17 cellular contexts compared by ENCODE assay signal in the genomic region with DNA sequence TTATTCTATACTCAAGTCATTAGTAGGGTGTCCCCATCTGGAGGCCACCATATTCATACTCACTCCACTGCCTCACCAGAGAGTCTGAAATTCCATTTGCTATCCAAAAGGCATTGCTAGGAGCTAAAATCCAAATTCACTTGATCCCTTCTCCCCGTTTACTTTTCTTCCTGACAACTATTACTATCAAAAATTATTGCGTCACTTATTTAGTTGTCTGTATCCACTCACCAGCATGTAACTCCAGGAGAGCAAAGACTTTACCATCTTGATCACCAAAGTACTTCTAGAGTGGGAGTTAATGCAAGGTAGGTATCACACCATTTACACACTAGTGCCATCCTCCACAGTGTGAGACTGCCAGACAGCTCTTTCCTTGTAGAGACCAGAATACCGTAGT.
A peak's percentile ranks its signal among the peaks of the same experiment; 100 is the strongest.
DNase-seq lines count a peak whose midpoint lies in the region; ATAC-seq and TF ChIP-seq lines count a peak whose summit lies in the region.
"Had no signal": no experiment of that assay in that cellular context is flagged by ENCODE, and none has a peak within 500 bp of the region (broad histone marks: within the 10 kb centered on the region; RNA-seq: fewer than 3 reads in every experiment).

No MANE protein-coding gene starts in this region.

- intact Hi-C loops in IMR-90 (cut with micrococcal nuclease), result no loop called here

- no peak overlapping the region for H3K23ac ChIP-seq in IMR-90 (ENCODE audit: low read depth, low read length)
- H3K23ac ChIP-seq in trophoblast cell (ENCODE audit: low read length), result peak overlapping the region; percentile 92

- H3K27me3 ChIP-seq in IMR-90 (ENCODE audit: control insufficient read depth, insufficient read depth, low read length) (no peaks in the 10 kb centered on the region; the same call in 1 of the 2 replicates), trophoblast cell (ENCODE audit: insufficient read depth, low read length) (no peaks in the 10 kb centered on the region)
- H3K27me3 ChIP-seq: BLaER1 treated with 17β-estradiol and CSF1 and Interleukin-3, amounts not matched to agents 10 nM and 100 nM had no signal

- H3K79me1 ChIP-seq in IMR-90 (ENCODE audit: low read depth in 1 of 2, low read length in 2 of 2) (no peaks in the 10 kb centered on the region), trophoblast cell (ENCODE audit: low read length) (no peaks in the 10 kb centered on the region)

- H3K14ac ChIP-seq in IMR-90 (replicated peaks; ENCODE audit: low read depth, low read length) (no peak overlapping the region), trophoblast cell (ENCODE audit: low read length) (no peak overlapping the region)

- H3K36me3 Mint-ChIP-seq in stimulated activated memory B cell treated with anti-CD40 and anti-IgM and Interleukin-4, amounts not matched to agents 10 μg/mL and 1 μg/mL and 100 μg/mL, for 72 hours, result no peaks in the 10 kb centered on the region
- H3K36me3 Mint-ChIP-seq: CD8-positive, alpha-beta T cell had no signal

- BruUV-seq in IMR-90 (replicated peaks; lab: Mats Ljungman, UMichigan), result no TSS peak

- in situ Hi-C loops in IMR-90 (cut with MboI; ENCODE audit: low sequenced_read_pairs), result no loop called here

- no peak overlapping the region for H2BK5ac ChIP-seq in IMR-90 (ENCODE audit: low read depth, low read length, poor library complexity, severe bottlenecking)
- no peak overlapping the region for H2BK5ac ChIP-seq in trophoblast cell (ENCODE audit: low read depth, low read length, poor library complexity)

- H3K4me1 ChIP-seq in IMR-90 (ENCODE audit: control insufficient read depth, insufficient read depth, low read length), result no peaks in the 10 kb centered on the region
- no peaks in the 10 kb centered on the region for H3K4me1 ChIP-seq in trophoblast cell (ENCODE audit: control insufficient read depth in 1 of 2, insufficient read depth in 2 of 2, low read length in 2 of 2)
- H3K4me1 ChIP-seq: BLaER1 treated with 17β-estradiol and CSF1 and Interleukin-3, amounts not matched to agents 10 nM and 100 nM; Caco-2 had no signal

- H2AFZ ChIP-seq in IMR-90 (replicated peaks; ENCODE audit: low read length, poor library complexity) (no peak overlapping the region), trophoblast cell (ENCODE audit: insufficient read depth, low read length, poor library complexity) (no peak overlapping the region)

- no peak overlapping the region for H2BK12ac ChIP-seq in trophoblast cell (ENCODE audit: low read length)

- H3K4me1 Mint-ChIP-seq in stimulated activated memory B cell treated with anti-CD40 and anti-IgM and Interleukin-4, amounts not matched to agents 10 μg/mL and 1 μg/mL and 100 μg/mL, for 72 hours, result no peaks in the 10 kb centered on the region
- H3K4me1 Mint-ChIP-seq: B cell had no signal

- TF ChIP-seq POLR2A in IMR-90 (IDR thresholded peaks at IDR 0.05; ENCODE audit: low read depth, low read length), result no peak

- H3K9me3 ChIP-seq in IMR-90 (ENCODE audit: control insufficient read depth, insufficient read depth, low read length), result no peaks in the 10 kb centered on the region
- peaks cover 4% of the 10 kb centered on the region for H3K9me3 ChIP-seq in trophoblast cell (ENCODE audit: insufficient read depth, low read depth, low read length)
- H3K9me3 ChIP-seq: Caco-2 had no signal

- peak; percentile 1 for DNase-seq in AG10803 (ENCODE audit: low read depth)
- no peak for DNase-seq in IMR-90
- DNase-seq in trophoblast cell, result no peak
- DNase-seq: 8988T; ACHN; AML-193; Caco-2; Calu3; CD4-positive, alpha-beta T cell; CD8-positive, alpha-beta T cell; DMS79 treated with DMSO at 0.1 percent for 48 hours; GF-D8 had no signal

- H3K4ac ChIP-seq in IMR-90 (ENCODE audit: low read depth, low read length) (no peak overlapping the region), trophoblast cell (ENCODE audit: low read depth, low read length) (no peak overlapping the region)

- no peak for ATAC-seq in IMR-90 (ENCODE audit: low read depth)
- no peak for ATAC-seq in stimulated activated memory B cell treated with anti-CD40 and anti-IgM and Interleukin-4, amounts not matched to agents 10 μg/mL and 1 μg/mL and 100 μg/mL, for 72 hours
- no peak for ATAC-seq in GM18511 (IDR thresholded peaks at IDR 0.05; ENCODE audit: unreplicated experiment)
- ATAC-seq: CD8-positive, alpha-beta T cell had no signal

- no peak overlapping the region for H4K12ac ChIP-seq in trophoblast cell (ENCODE audit: low read depth, low read length)

- H3K9ac ChIP-seq in IMR-90 (ENCODE audit: low read depth, low read length) (no peak overlapping the region), trophoblast cell (ENCODE audit: low read length) (no peak overlapping the region)
- H3K9ac ChIP-seq: BLaER1 treated with 17β-estradiol and CSF1 and Interleukin-3, amounts not matched to agents 10 nM and 100 nM had no signal

- H4K8ac ChIP-seq in IMR-90 (ENCODE audit: low read depth in 2 of 2, low read length in 2 of 2) (no peak overlapping the region), trophoblast cell (ENCODE audit: low read depth, low read length) (no peak overlapping the region)

- H3K4me3 ChIP-seq in AG10803 (ENCODE audit: low read length), result no peak overlapping the region
- H3K4me3 ChIP-seq in IMR-90 (ENCODE audit: insufficient read depth, low read depth, low read length), result no peak overlapping the region
- H3K4me3 ChIP-seq in trophoblast cell (ENCODE audit: low read depth, low read length), result no peak overlapping the region
- H3K4me3 ChIP-seq: BLaER1 treated with 17β-estradiol and CSF1 and Interleukin-3, amounts not matched to agents 10 nM and 100 nM had no signal

- H2BK20ac ChIP-seq in IMR-90 (ENCODE audit: low read depth, low read length), result no peak overlapping the region

- dilution Hi-C loops in IMR-90 (cut with HindIII; ENCODE audit: low sequenced_read_pairs, unreplicated experiment), result no loop called here

- no peak overlapping the region for H2BK15ac ChIP-seq in IMR-90 (ENCODE audit: low read depth, low read length)

- no peak for TF ChIP-seq RAD21 in IMR-90 (IDR thresholded peaks at IDR 0.05; ENCODE audit: low read length)

- no peak for TF ChIP-seq CTCF in AG10803 (conservative IDR thresholded peaks at IDR 0.05; ENCODE audit: low read length)
- TF ChIP-seq CTCF in IMR-90 (conservative IDR thresholded peaks at IDR 0.05; ENCODE audit: low read depth, low read length), result no peak

- no peak overlapping the region for H4K5ac ChIP-seq in IMR-90 (ENCODE audit: low read depth, low read length)

- H3K9me3 Mint-ChIP-seq in stimulated activated memory B cell treated with anti-CD40 and anti-IgM and Interleukin-4, amounts not matched to agents 10 μg/mL and 1 μg/mL and 100 μg/mL, for 72 hours, result no peaks in the 10 kb centered on the region
- H3K9me3 Mint-ChIP-seq: CD4-positive, alpha-beta T cell had no signal

- H3K27ac Mint-ChIP-seq in stimulated activated memory B cell treated with anti-CD40 and anti-IgM and Interleukin-4, amounts not matched to agents 10 μg/mL and 1 μg/mL and 100 μg/mL, for 72 hours, result no peak overlapping the region
- H3K27ac Mint-ChIP-seq: B cell; CD4-positive, alpha-beta T cell; CD8-positive, alpha-beta T cell had no signal

- WGBS in IMR-90 (ENCODE audit: extremely low coverage in 2 of 2, insufficient read length in 1 of 2), 2 experiments, result no CpG with 5 or more reads among the region's 3 CpGs
- no CpG with 5 or more reads among the region's 3 CpGs for WGBS in trophoblast cell (ENCODE audit: extremely low coverage, insufficient coverage, insufficient read length)

- H3K4me2 ChIP-seq in IMR-90 (ENCODE audit: low read depth, low read length) (no peak overlapping the region), trophoblast cell (ENCODE audit: low read length) (no peak overlapping the region)
- H3K4me2 ChIP-seq: BLaER1 treated with 17β-estradiol and CSF1 and Interleukin-3, amounts not matched to agents 10 nM and 100 nM had no signal

- POLR2A ChIA-PET in IMR-90 (lab: Charles Lee; ENCODE audit: unreplicated experiment), result no interaction called here

- H3K56ac ChIP-seq in IMR-90 (ENCODE audit: extremely low read depth, insufficient read depth, low read length), result no peak overlapping the region

- H3K9me1 ChIP-seq in IMR-90 (ENCODE audit: insufficient read depth, low read length), result no peaks in the 10 kb centered on the region

- no peak overlapping the region for H3K4me3 Mint-ChIP-seq in stimulated activated memory B cell treated with anti-CD40 and anti-IgM and Interleukin-4, amounts not matched to agents 10 μg/mL and 1 μg/mL and 100 μg/mL, for 72 hours
- H3K4me3 Mint-ChIP-seq: B cell; CD4-positive, alpha-beta T cell; CD8-positive, alpha-beta T cell had no signal

- H3K18ac ChIP-seq in IMR-90 (ENCODE audit: low read depth, low read length) (no peak overlapping the region), trophoblast cell (ENCODE audit: low read length) (no peak overlapping the region)

- H3K27me3 Mint-ChIP-seq in stimulated activated memory B cell treated with anti-CD40 and anti-IgM and Interleukin-4, amounts not matched to agents 10 μg/mL and 1 μg/mL and 100 μg/mL, for 72 hours, result no peaks in the 10 kb centered on the region
- H3K27me3 Mint-ChIP-seq: B cell; CD4-positive, alpha-beta T cell had no signal

- no peaks in the 10 kb centered on the region for H3K79me2 ChIP-seq in trophoblast cell (ENCODE audit: control insufficient read depth, insufficient read depth, low read length, poor library complexity)

- H2AK5ac ChIP-seq in IMR-90 (ENCODE audit: low read depth, low read length) (no peak overlapping the region), trophoblast cell (ENCODE audit: low read length) (no peak overlapping the region)

- H2BK120ac ChIP-seq in IMR-90 (ENCODE audit: low read depth, low read length), result no peak overlapping the region
- H2BK120ac ChIP-seq in trophoblast cell (ENCODE audit: insufficient read depth, low read length, poor library complexity), result no peak overlapping the region

- CTCF ChIA-PET in IMR-90 (lab: Yijun Ruan, JAX), result interaction anchor here (0.7 kb wide), 1 partner anchor 823 kb away, joined by 3 read pairs; no protein-coding TSS in a partner anchor

- no peak overlapping the region for H4K91ac ChIP-seq in IMR-90 (ENCODE audit: insufficient read depth, low read depth, low read length)
- no peak overlapping the region for H4K91ac ChIP-seq in trophoblast cell (ENCODE audit: low read depth, low read length)

- H2AK9ac ChIP-seq in IMR-90 (replicated peaks; ENCODE audit: low read depth, low read length, poor library complexity), result no peak overlapping the region

- no peak overlapping the region for H3K27ac ChIP-seq in IMR-90 (ENCODE audit: insufficient read depth, low read length)
- H3K27ac ChIP-seq in trophoblast cell (ENCODE audit: low read depth, low read length), result no peak overlapping the region
- H3K27ac ChIP-seq: BLaER1 treated with 17β-estradiol and CSF1 and Interleukin-3, amounts not matched to agents 10 nM and 100 nM; C4-2B had no signal

- no peaks in the 10 kb centered on the region for H3K36me3 ChIP-seq in IMR-90 (ENCODE audit: control insufficient read depth, insufficient read depth, low read length)
- H3K36me3 ChIP-seq in trophoblast cell (ENCODE audit: control insufficient read depth in 1 of 2, insufficient read depth in 2 of 2, low read length in 2 of 2), result no peaks in the 10 kb centered on the region
- H3K36me3 ChIP-seq: BLaER1 treated with 17β-estradiol and CSF1 and Interleukin-3, amounts not matched to agents 10 nM and 100 nM had no signal

- H4K20me1 ChIP-seq in IMR-90 (ENCODE audit: insufficient read depth, low read length), result no peaks in the 10 kb centered on the region
- H4K20me1 ChIP-seq: BLaER1 treated with 17β-estradiol and CSF1 and Interleukin-3, amounts not matched to agents 10 nM and 100 nM had no signal

TF ChIP-seq in IMR-90, 13 proteins besides CTCF, POLR2A, EP300 and RAD21 (continues in another document):
- TF ChIP-seq CEBPB (IDR thresholded peaks at IDR 0.05; ENCODE audit: low read depth, low read length), result peak; percentile 70
